19 cellular contexts compared by ENCODE assay signal in genomic region chr2:109203246-109204011, GRCh38.
DNase-seq lines count a peak whose midpoint lies in the region; ATAC-seq and TF ChIP-seq lines count a peak whose summit lies in the region.
"Had no signal": no experiment of that assay in that cellular context is flagged by ENCODE, and none has a peak within 500 bp of the region (broad histone marks: within the 10 kb centered on the region; RNA-seq: fewer than 3 reads in every experiment).

No MANE protein-coding gene starts in this region.

- H3K9me3 Mint-ChIP-seq in activated CD8-positive, alpha-beta memory T cell treated with anti-CD3 and anti-CD28 coated beads, Interleukin-2, amount 10 ng/mL, durations not matched to agents 7 days and 5 days (ENCODE audit: low read depth): no peaks in the 10 kb centered on the region

- no peak for TF ChIP-seq POLR2A in spleen (IDR thresholded peaks at IDR 0.05)

- CTCF ChIA-PET in activated CD8-positive, alpha-beta memory T cell treated with anti-CD3 and anti-CD28 coated beads, Interleukin-2, amount 10 ng/mL, durations not matched to agents 7 days and 5 days (lab: Charles Lee): interaction anchor here (0.6 kb wide), 1 partner anchor 427 kb away, joined by 4 read pairs; no protein-coding TSS in a partner anchor
- CTCF ChIA-PET in HEK293 (lab: Yijun Ruan, JAX): no interaction called here

- H3K27me3 Mint-ChIP-seq in activated CD8-positive, alpha-beta memory T cell treated with anti-CD3 and anti-CD28 coated beads, Interleukin-2, amount 10 ng/mL, durations not matched to agents 7 days and 5 days: peaks cover 46% of the 10 kb centered on the region

- no peaks in the 10 kb centered on the region for H3K36me3 Mint-ChIP-seq in activated CD8-positive, alpha-beta memory T cell treated with anti-CD3 and anti-CD28 coated beads, Interleukin-2, amount 10 ng/mL, durations not matched to agents 7 days and 5 days

- H3K4me1 Mint-ChIP-seq in activated CD8-positive, alpha-beta memory T cell treated with anti-CD3 and anti-CD28 coated beads, Interleukin-2, amount 10 ng/mL, durations not matched to agents 7 days and 5 days: no peaks in the 10 kb centered on the region

- POLR2A ChIA-PET in HEK293 (lab: Yijun Ruan, JAX): no interaction called here

- H3K4me1 ChIP-seq in HEK293 (ENCODE audit: control insufficient read depth, insufficient read depth, low read length): no peaks in the 10 kb centered on the region
- H3K4me1 ChIP-seq in spleen: no peaks in the 10 kb centered on the region

- H3K36me3 ChIP-seq in HEK293 (ENCODE audit: control insufficient read depth in 2 of 2, insufficient read depth in 1 of 2, low read length in 2 of 2) (no peaks in the 10 kb centered on the region), spleen (no peaks in the 10 kb centered on the region)

- H3K27ac ChIP-seq in HEK293 (ENCODE audit: extremely low read depth, low read depth, low read length) (no peak overlapping the region), spleen (no peak overlapping the region)
- H3K27ac ChIP-seq: RWPE1 had no signal

- H3K27me3 ChIP-seq in spleen (replicated peaks in 1 of 7): no peaks in the 10 kb centered on the region

- no peak overlapping the region for H3K27ac Mint-ChIP-seq in activated CD8-positive, alpha-beta memory T cell treated with anti-CD3 and anti-CD28 coated beads, Interleukin-2, amount 10 ng/mL, durations not matched to agents 7 days and 5 days

- intact Hi-C loops in spleen (cut with DNase I; ENCODE audit: low total_unique reads): no loop called here

- H3K4me3 Mint-ChIP-seq in activated CD8-positive, alpha-beta memory T cell treated with anti-CD3 and anti-CD28 coated beads, Interleukin-2, amount 10 ng/mL, durations not matched to agents 7 days and 5 days: no peak overlapping the region

- ATAC-seq in activated CD8-positive, alpha-beta memory T cell treated with anti-CD3 and anti-CD28 coated beads, Interleukin-2, amount 10 ng/mL, durations not matched to agents 7 days and 5 days: no peak
- peak; percentile 14 for ATAC-seq in esophagus mucosa
- ATAC-seq: Panc1 had no signal

- H3K9me3 ChIP-seq in HEK293 (ENCODE audit: control insufficient read depth, insufficient read depth, low read depth, low read length) (no peaks in the 10 kb centered on the region), spleen (no peaks in the 10 kb centered on the region)

- DNase-seq in activated CD8-positive, alpha-beta memory T cell treated with anti-CD3 and anti-CD28 coated beads for 24 hours: peak; percentile 50
- DNase-seq in activated CD8-positive, alpha-beta memory T cell treated with anti-CD3 and anti-CD28 coated beads, Interleukin-2, amount 10 ng/mL, durations not matched to agents 7 days and 5 days: no peak
- peak; percentile 59 for DNase-seq in spleen
- DNase-seq in stimulated activated CD4-positive, alpha-beta T cell treated with anti-CD3 and anti-CD28 coated beads, Interleukin-15, amount 100 ng/mL, for 24 hours: no peak
- DNase-seq in kidney tubule cell (ENCODE audit: low spot score): no peak
- DNase-seq: DMS153, DND-41, Karpas-422, NCI-H1092, NCI-H1417 treated with DMSO at 0.1 percent for 48 hours, NCI-H1694 treated with DMSO at 0.1 percent for 48 hours, NCI-H2081, NCI-H2227 treated with DMSO at 0.1 percent for 48 hours, NCI-H526 treated with DMSO at 0.1 percent for 48 hours, SHP77 had no signal

- H3K4me3 ChIP-seq in HEK293 (ENCODE audit: low read depth, low read length): no peak overlapping the region
- H3K4me3 ChIP-seq in spleen: no peak overlapping the region

- WGBS in spleen, 5 donors: 92 to 97% (median 93%) methylated on average over 20 to 22 of the region's 22 CpGs

- TF ChIP-seq CTCF in HEK293 (tag by site-specific recombination; IDR thresholded peaks at IDR 0.05) (no peak), spleen (IDR thresholded peaks at IDR 0.05 in 8 of 11, conservative IDR thresholded peaks at IDR 0.05 in 3 of 11) (no peak)

TF ChIP-seq in HEK293, 187 proteins besides CTCF, POLR2A, EP300 and RAD21:
- TF ChIP-seq SCRT2 (tag by site-specific recombination; IDR thresholded peaks at IDR 0.05) (peak; percentile 37; the same call in 1 of the 2 replicates), ZNF664 (tag by site-specific recombination; IDR thresholded peaks at IDR 0.05) (no peak), ZBTB48 (tag by site-specific recombination; IDR thresholded peaks at IDR 0.05) (no peak)

Comparison
In these comparisons a context has a peak if more than half of its experiments do, and no peak if none do; other contexts are left out.
1. DNase-seq: peak in activated CD8-positive, alpha-beta memory T cell treated with anti-CD3 and anti-CD28 coated beads for 24 hours (single experiment) and spleen (single experiment); none in activated CD8-positive, alpha-beta memory T cell treated with anti-CD3 and anti-CD28 coated beads, Interleukin-2, amount 10 ng/mL, durations not matched to agents 7 days and 5 days (single experiment), stimulated activated CD4-positive, alpha-beta T cell treated with anti-CD3 and anti-CD28 coated beads, Interleukin-15, amount 100 ng/mL, for 24 hours (single experiment) and kidney tubule cell (single experiment).